ENCODE assay signal across 1 cellular context in genomic region chr19:34733826-34734600, GRCh38.
TF ChIP-seq lines count a peak whose summit lies in the region.

Gene ZNF181 (plus strand): TSS chr19:34734243. CDS start chr19:34735038, 795 bp downstream.

TF ChIP-seq in H1, 55 proteins besides CTCF, POLR2A, EP300 and RAD21 (continued from another document):
- peak; percentile 94 for TF ChIP-seq ATF3 (IDR thresholded peaks at IDR 0.05; ENCODE audit: insufficient read depth, low read depth, low read length)
- no peak; a peak in 1 of 4 replicates for TF ChIP-seq HDAC2 (IDR thresholded peaks at IDR 0.05; ENCODE audit: borderline replicate concordance in 1 of 2, low read depth in 2 of 2, low read length in 2 of 2)
- peak; percentile 44 for TF ChIP-seq SIX5 (IDR thresholded peaks at IDR 0.05; ENCODE audit: low read depth, low read length)
- TF ChIP-seq SIN3A (conservative IDR thresholded peaks at IDR 0.05 in 1 of 2, IDR thresholded peaks at IDR 0.05 in 1 of 2; ENCODE audit: low read depth in 1 of 2, low read length in 2 of 2): peak in 1 of 2 experiments; percentile 89; a peak in 2 of 4 replicates
- no peak for TF ChIP-seq BRCA1 (IDR thresholded peaks at IDR 0.05; ENCODE audit: low read depth, low read length)
- TF ChIP-seq TEAD4 (IDR thresholded peaks at IDR 0.05; ENCODE audit: low read depth, low read length): peak; percentile 91
- TF ChIP-seq BACH1 (IDR thresholded peaks at IDR 0.05; ENCODE audit: low read length): peak; percentile 53; the same call in 1 of the 2 replicates
- peak; percentile 79 for TF ChIP-seq TAF7 (optimal IDR thresholded peaks at IDR 0.05; ENCODE audit: borderline replicate concordance, low read depth, low read length)
- no peak; the same call in 1 of the 2 replicates for TF ChIP-seq CHD2 (IDR thresholded peaks at IDR 0.05; ENCODE audit: low read length)
- peak; percentile 86 for TF ChIP-seq ASH2L (IDR thresholded peaks at IDR 0.05; ENCODE audit: low read length)
- TF ChIP-seq RBBP5 (IDR thresholded peaks at IDR 0.05; ENCODE audit: borderline replicate concordance, low read depth, low read length): peak; percentile 61; the same call in 1 of the 2 replicates
- TF ChIP-seq SP1 (IDR thresholded peaks at IDR 0.05; ENCODE audit: low read depth, low read length): no peak
- TF ChIP-seq SRF (IDR thresholded peaks at IDR 0.05; ENCODE audit: low read depth, low read length): peak; percentile 73
- TF ChIP-seq GTF2F1 (IDR thresholded peaks at IDR 0.05; ENCODE audit: borderline replicate concordance, low read depth, low read length): peak; percentile 79; the same call in 1 of the 2 replicates
- peak; percentile 75; the same call in 1 of the 2 replicates for TF ChIP-seq CEBPB (IDR thresholded peaks at IDR 0.05; ENCODE audit: low read depth, low read length)
- TF ChIP-seq PHF8 (conservative IDR thresholded peaks at IDR 0.05; ENCODE audit: low read depth, low read length): peak; percentile 98
- TF ChIP-seq, protein P1, sequence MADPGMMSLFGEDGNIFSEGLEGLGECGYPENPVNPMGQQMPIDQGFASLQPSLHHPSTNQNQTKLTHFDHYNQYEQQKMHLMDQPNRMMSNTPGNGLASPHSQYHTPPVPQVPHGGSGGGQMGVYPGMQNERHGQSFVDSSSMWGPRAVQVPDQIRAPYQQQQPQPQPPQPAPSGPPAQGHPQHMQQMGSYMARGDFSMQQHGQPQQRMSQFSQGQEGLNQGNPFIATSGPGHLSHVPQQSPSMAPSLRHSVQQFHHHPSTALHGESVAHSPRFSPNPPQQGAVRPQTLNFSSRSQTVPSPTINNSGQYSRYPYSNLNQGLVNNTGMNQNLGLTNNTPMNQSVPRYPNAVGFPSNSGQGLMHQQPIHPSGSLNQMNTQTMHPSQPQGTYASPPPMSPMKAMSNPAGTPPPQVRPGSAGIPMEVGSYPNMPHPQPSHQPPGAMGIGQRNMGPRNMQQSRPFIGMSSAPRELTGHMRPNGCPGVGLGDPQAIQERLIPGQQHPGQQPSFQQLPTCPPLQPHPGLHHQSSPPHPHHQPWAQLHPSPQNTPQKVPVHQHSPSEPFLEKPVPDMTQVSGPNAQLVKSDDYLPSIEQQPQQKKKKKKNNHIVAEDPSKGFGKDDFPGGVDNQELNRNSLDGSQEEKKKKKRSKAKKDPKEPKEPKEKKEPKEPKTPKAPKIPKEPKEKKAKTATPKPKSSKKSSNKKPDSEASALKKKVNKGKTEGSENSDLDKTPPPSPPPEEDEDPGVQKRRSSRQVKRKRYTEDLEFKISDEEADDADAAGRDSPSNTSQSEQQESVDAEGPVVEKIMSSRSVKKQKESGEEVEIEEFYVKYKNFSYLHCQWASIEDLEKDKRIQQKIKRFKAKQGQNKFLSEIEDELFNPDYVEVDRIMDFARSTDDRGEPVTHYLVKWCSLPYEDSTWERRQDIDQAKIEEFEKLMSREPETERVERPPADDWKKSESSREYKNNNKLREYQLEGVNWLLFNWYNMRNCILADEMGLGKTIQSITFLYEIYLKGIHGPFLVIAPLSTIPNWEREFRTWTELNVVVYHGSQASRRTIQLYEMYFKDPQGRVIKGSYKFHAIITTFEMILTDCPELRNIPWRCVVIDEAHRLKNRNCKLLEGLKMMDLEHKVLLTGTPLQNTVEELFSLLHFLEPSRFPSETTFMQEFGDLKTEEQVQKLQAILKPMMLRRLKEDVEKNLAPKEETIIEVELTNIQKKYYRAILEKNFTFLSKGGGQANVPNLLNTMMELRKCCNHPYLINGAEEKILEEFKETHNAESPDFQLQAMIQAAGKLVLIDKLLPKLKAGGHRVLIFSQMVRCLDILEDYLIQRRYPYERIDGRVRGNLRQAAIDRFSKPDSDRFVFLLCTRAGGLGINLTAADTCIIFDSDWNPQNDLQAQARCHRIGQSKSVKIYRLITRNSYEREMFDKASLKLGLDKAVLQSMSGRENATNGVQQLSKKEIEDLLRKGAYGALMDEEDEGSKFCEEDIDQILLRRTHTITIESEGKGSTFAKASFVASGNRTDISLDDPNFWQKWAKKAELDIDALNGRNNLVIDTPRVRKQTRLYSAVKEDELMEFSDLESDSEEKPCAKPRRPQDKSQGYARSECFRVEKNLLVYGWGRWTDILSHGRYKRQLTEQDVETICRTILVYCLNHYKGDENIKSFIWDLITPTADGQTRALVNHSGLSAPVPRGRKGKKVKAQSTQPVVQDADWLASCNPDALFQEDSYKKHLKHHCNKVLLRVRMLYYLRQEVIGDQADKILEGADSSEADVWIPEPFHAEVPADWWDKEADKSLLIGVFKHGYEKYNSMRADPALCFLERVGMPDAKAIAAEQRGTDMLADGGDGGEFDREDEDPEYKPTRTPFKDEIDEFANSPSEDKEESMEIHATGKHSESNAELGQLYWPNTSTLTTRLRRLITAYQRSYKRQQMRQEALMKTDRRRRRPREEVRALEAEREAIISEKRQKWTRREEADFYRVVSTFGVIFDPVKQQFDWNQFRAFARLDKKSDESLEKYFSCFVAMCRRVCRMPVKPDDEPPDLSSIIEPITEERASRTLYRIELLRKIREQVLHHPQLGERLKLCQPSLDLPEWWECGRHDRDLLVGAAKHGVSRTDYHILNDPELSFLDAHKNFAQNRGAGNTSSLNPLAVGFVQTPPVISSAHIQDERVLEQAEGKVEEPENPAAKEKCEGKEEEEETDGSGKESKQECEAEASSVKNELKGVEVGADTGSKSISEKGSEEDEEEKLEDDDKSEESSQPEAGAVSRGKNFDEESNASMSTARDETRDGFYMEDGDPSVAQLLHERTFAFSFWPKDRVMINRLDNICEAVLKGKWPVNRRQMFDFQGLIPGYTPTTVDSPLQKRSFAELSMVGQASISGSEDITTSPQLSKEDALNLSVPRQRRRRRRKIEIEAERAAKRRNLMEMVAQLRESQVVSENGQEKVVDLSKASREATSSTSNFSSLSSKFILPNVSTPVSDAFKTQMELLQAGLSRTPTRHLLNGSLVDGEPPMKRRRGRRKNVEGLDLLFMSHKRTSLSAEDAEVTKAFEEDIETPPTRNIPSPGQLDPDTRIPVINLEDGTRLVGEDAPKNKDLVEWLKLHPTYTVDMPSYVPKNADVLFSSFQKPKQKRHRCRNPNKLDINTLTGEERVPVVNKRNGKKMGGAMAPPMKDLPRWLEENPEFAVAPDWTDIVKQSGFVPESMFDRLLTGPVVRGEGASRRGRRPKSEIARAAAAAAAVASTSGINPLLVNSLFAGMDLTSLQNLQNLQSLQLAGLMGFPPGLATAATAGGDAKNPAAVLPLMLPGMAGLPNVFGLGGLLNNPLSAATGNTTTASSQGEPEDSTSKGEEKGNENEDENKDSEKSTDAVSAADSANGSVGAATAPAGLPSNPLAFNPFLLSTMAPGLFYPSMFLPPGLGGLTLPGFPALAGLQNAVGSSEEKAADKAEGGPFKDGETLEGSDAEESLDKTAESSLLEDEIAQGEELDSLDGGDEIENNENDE (IDR thresholded peaks at IDR 0.05; ENCODE audit: insufficient replicate concordance, low read length): no peak
- peak; percentile 14 for TF ChIP-seq NANOG (IDR thresholded peaks at IDR 0.05; ENCODE audit: insufficient read depth, low read depth, low read length, poor library complexity, severe bottlenecking)
- TF ChIP-seq SIRT6 (IDR thresholded peaks at IDR 0.05; ENCODE audit: low read length): no peak
- TF ChIP-seq YY1 (IDR thresholded peaks at IDR 0.05; ENCODE audit: low read depth, low read length): peak; percentile 95
- no peak for TF ChIP-seq CTBP2 (IDR thresholded peaks at IDR 0.05; ENCODE audit: borderline replicate concordance, insufficient read depth, insufficient read length, low read length)
- no peak for TF ChIP-seq SP2 (IDR thresholded peaks at IDR 0.05; ENCODE audit: low read length)
- TF ChIP-seq RNF2 (IDR thresholded peaks at IDR 0.05; ENCODE audit: borderline replicate concordance, low read depth, low read length, missing control alignments, poor library complexity, severe bottlenecking): no peak
- TF ChIP-seq RFX5 (IDR thresholded peaks at IDR 0.05; ENCODE audit: borderline replicate concordance, low read depth, low read length): no peak
- peak; percentile 65; the same call in 1 of the 2 replicates for TF ChIP-seq GABPA (IDR thresholded peaks at IDR 0.05; ENCODE audit: borderline replicate concordance, insufficient read depth, low read length)
